In genomic region chr4:9148611-9149409, GRCh38 we compare ENCODE assay signal across 10 cellular contexts. TPM values are rescaled to one million over a fixed set of nuclear protein-coding genes. Genes with fewer than 3 reads are reported as not detected.
"Had no signal": no experiment of that assay in that cellular context is flagged by ENCODE, and none has a peak within 500 bp of the region (broad histone marks: within the 10 kb centered on the region; RNA-seq: fewer than 3 reads in every experiment).

No MANE protein-coding gene starts in this region.

RNA-seq across cellular contexts. Expression of gene FAM90A26, which starts 21.4 kb away (rescaled TPM):
- total RNA-seq: activated B cell treated with CpG ODN at 0.5 μM for 24 hours; activated CD4-positive, alpha-beta memory T cell treated with anti-CD3 and anti-CD28 coated beads, Interleukin-2, amount 10 ng/mL, durations not matched to agents 7 days and 5 days; activated CD8-positive, alpha-beta memory T cell treated with anti-CD3 and anti-CD28 coated beads, Interleukin-2, amount 10 ng/mL, durations not matched to agents 7 days and 5 days; esophagus mucosa; left lobe of liver; lung; sigmoid colon; spleen; testis had no signal
- polyA plus RNA-seq: keratinocyte, lung, sigmoid colon, spleen had no signal
